In the genomic region with DNA sequence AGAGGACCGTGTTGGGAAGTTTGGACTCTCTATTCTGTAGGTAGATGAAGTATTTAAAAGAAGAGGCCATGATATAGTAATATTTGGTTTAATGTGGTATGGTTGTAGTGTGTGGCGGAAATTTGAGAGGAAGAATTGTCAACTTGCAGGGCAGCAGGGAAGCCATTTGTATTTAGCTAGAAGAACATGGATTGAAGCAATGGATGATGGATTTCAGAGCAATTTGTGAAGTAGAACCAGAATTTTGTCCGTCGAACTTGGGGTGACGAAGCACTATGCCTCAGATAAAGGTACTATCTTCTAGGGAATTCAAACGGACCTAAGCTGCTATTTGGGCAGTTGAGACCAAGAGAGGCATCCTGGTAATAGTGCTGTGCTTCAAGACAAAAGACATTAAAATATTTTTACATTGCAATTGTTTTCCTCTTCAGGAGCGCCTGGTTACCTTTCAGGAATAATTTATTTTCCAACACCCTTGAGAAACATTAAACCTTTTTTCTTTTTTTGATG, we compare ENCODE assay signal across 1 cellular context.
TF ChIP-seq lines count a peak whose summit lies in the region.

No MANE protein-coding gene starts in this region.

TF ChIP-seq in IMR-90, 13 proteins besides CTCF, POLR2A, EP300 and RAD21:
- TF ChIP-seq BHLHE40 (IDR thresholded peaks at IDR 0.05; ENCODE audit: low read depth, low read length), result no peak
- TF ChIP-seq RCOR1 (IDR thresholded peaks at IDR 0.05; ENCODE audit: insufficient replicate concordance, low read length), result no peak
- TF ChIP-seq, protein P1, sequence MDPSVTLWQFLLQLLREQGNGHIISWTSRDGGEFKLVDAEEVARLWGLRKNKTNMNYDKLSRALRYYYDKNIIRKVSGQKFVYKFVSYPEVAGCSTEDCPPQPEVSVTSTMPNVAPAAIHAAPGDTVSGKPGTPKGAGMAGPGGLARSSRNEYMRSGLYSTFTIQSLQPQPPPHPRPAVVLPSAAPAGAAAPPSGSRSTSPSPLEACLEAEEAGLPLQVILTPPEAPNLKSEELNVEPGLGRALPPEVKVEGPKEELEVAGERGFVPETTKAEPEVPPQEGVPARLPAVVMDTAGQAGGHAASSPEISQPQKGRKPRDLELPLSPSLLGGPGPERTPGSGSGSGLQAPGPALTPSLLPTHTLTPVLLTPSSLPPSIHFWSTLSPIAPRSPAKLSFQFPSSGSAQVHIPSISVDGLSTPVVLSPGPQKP (IDR thresholded peaks at IDR 0.05; ENCODE audit: borderline replicate concordance, low read depth, low read length), result no peak
- TF ChIP-seq CHD1 (IDR thresholded peaks at IDR 0.05; ENCODE audit: low read depth, low read length), result no peak
- no peak for TF ChIP-seq MAZ (IDR thresholded peaks at IDR 0.05; ENCODE audit: borderline replicate concordance, low read depth, low read length)
- no peak for TF ChIP-seq MXI1 (IDR thresholded peaks at IDR 0.05; ENCODE audit: borderline replicate concordance, low read depth, low read length)
- TF ChIP-seq CEBPB (IDR thresholded peaks at IDR 0.05; ENCODE audit: low read depth, low read length), result no peak
- TF ChIP-seq, protein P2, sequence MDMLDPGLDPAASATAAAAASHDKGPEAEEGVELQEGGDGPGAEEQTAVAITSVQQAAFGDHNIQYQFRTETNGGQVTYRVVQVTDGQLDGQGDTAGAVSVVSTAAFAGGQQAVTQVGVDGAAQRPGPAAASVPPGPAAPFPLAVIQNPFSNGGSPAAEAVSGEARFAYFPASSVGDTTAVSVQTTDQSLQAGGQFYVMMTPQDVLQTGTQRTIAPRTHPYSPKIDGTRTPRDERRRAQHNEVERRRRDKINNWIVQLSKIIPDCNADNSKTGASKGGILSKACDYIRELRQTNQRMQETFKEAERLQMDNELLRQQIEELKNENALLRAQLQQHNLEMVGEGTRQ (IDR thresholded peaks at IDR 0.05; ENCODE audit: low read depth, low read length), result no peak
- no peak for TF ChIP-seq NFE2L2 (IDR thresholded peaks at IDR 0.05; ENCODE audit: low read depth, low read length)
- no peak for TF ChIP-seq RFX5 (IDR thresholded peaks at IDR 0.05; ENCODE audit: low read depth, low read length)
- TF ChIP-seq SMC3 (IDR thresholded peaks at IDR 0.05; ENCODE audit: low read depth, low read length), result no peak
- TF ChIP-seq MAFK (IDR thresholded peaks at IDR 0.05; ENCODE audit: low read depth, low read length), result no peak
- no peak for TF ChIP-seq FOS (IDR thresholded peaks at IDR 0.05; ENCODE audit: low read depth, low read length)
